In the genomic region with DNA sequence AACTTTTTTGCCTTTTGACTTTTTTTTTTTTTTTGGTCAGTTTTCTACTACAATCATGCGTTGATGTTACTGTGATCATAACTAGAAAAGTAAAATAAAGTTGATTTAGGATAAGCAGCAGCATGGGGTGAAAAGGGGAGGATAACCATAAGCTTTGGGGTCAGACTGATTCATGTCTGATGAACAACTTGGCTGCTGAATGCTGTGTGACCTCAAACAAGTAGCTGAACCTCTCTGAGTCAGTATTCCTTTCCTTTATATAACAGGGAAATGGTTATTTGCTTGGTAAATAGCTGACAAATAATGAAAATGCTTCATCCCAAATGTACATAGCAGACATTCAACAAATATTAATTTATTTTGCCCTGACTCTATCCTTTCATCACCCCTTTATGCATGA, we compare ENCODE assay signal across 20 cellular contexts.
DNase-seq lines count a peak whose midpoint lies in the region; ATAC-seq, FAIRE-seq and TF ChIP-seq lines count a peak whose summit lies in the region.
"Had no signal": no experiment of that assay in that cellular context is flagged by ENCODE, and none has a peak within 500 bp of the region (broad histone marks: within the 10 kb centered on the region; RNA-seq: fewer than 3 reads in every experiment).

No MANE protein-coding gene starts in this region.

- H3K4me3 ChIP-seq in A549 = no peak overlapping the region
- no peak overlapping the region for H3K4me3 ChIP-seq in PC-3 (ENCODE audit: low read length)
- H3K4me3 ChIP-seq in K562 = no peak overlapping the region
- H3K4me3 ChIP-seq: BLaER1 treated with 17β-estradiol and CSF1 and Interleukin-3, amounts not matched to agents 10 nM and 100 nM had no signal

- H2AFZ ChIP-seq in PC-3 (ENCODE audit: low read length) = no peak overlapping the region
- H2AFZ ChIP-seq in K562 (ENCODE audit: low read depth, low read length) = no peak overlapping the region

- H3K27ac ChIP-seq in A549 (no peak overlapping the region), PC-3 (ENCODE audit: low read length) (no peak overlapping the region), K562 (ENCODE audit: extremely low read depth, low read depth, low read length) (no peak overlapping the region)
- H3K27ac ChIP-seq: 22Rv1; BLaER1 treated with 17β-estradiol and CSF1 and Interleukin-3, amounts not matched to agents 10 nM and 100 nM; C4-2B had no signal

- CTCF ChIA-PET in A549 (lab: Yijun Ruan, JAX) (no interaction called here), PC-3 (lab: Charles Lee) (no interaction called here), K562 (lab: Yijun Ruan, JAX; ENCODE audit: low intra/inter-chr PET ratio) (no interaction called here), HEK293T (lab: Yijun Ruan, JAX) (no interaction called here)

- H3K4me2 ChIP-seq in A549 (no peak overlapping the region), PC-3 (ENCODE audit: low read length) (no peak overlapping the region), K562 (ENCODE audit: insufficient read depth, low read length) (no peak overlapping the region)
- H3K4me2 ChIP-seq: BLaER1 treated with 17β-estradiol and CSF1 and Interleukin-3, amounts not matched to agents 10 nM and 100 nM had no signal

- in situ Hi-C loops in K562 (cut with MboI) = no loop called here

- no peak for TF ChIP-seq EP300 in A549 (IDR thresholded peaks at IDR 0.05)
- TF ChIP-seq EP300 in K562 (IDR thresholded peaks at IDR 0.05; ENCODE audit: low read length) = no peak

- no peaks in the 10 kb centered on the region for H3K36me3 ChIP-seq in PC-3 (ENCODE audit: low read depth, low read length)
- no peaks in the 10 kb centered on the region for H3K36me3 ChIP-seq in K562 (ENCODE audit: control insufficient read depth, insufficient read depth, low read length)
- H3K36me3 ChIP-seq: BLaER1 treated with 17β-estradiol and CSF1 and Interleukin-3, amounts not matched to agents 10 nM and 100 nM had no signal

- ATAC-seq in A549 = no peak
- ATAC-seq in PC-3 = no peak
- no peak for ATAC-seq in K562
- ATAC-seq in HG03135 (IDR thresholded peaks at IDR 0.05; ENCODE audit: unreplicated experiment) = no peak
- ATAC-seq: CD8-positive, alpha-beta T cell had no signal

- TF ChIP-seq CTCF in A549 (IDR thresholded peaks at IDR 0.05) (no peak), PC-3 (conservative IDR thresholded peaks at IDR 0.05; ENCODE audit: low read depth, low read length) (no peak), K562 (IDR thresholded peaks at IDR 0.05 in 2 of 3, conservative IDR thresholded peaks at IDR 0.05 in 1 of 3; ENCODE audit: insufficient read depth in 2 of 3, low read depth in 1 of 3, low read length in 3 of 3) (no peak)

- POLR2A ChIA-PET in A549 (lab: Yijun Ruan, JAX) = no interaction called here
- POLR2A ChIA-PET in PC-3 (lab: Charles Lee; ENCODE audit: unreplicated experiment) = no interaction called here
- POLR2A ChIA-PET in K562 (lab: Yijun Ruan, JAX) = no interaction called here
- POLR2A ChIA-PET in HEK293T (lab: Yijun Ruan, JAX) = no interaction called here

- no peaks in the 10 kb centered on the region for H3K9me1 ChIP-seq in K562 (ENCODE audit: control insufficient read depth, insufficient read depth, low read length)

- intact Hi-C loops in PC-3 (cut with micrococcal nuclease) = loop anchor here (5.0 kb wide), 2 partner anchors 37 to 202 kb away; no protein-coding TSS in a partner anchor
- intact Hi-C loops in K562 (cut with micrococcal nuclease) = no loop called here

- DNase-seq in A549 (ENCODE audit: low read depth in 1 of 2, low spot score in 1 of 2) (no peak), PC-3 (peak; percentile 10), K562 (ENCODE audit: extremely low read depth in 1 of 4, low spot score in 3 of 4) (no peak), HEK293T (ENCODE audit: extremely low spot score) (no peak)
- DNase-seq in stimulated activated CD8-positive, alpha-beta memory T cell treated with anti-CD3 and anti-CD28 coated beads, Interleukin-4, amount 100 ng/mL, for 48 hours = no peak
- DNase-seq: AML-193; Caco-2; Calu3; CD4-positive, alpha-beta T cell; CD8-positive, alpha-beta T cell; DMS79 treated with DMSO at 0.1 percent for 48 hours; GF-D8 had no signal

- no peaks in the 10 kb centered on the region for H3K9me3 ChIP-seq in A549
- no peaks in the 10 kb centered on the region for H3K9me3 ChIP-seq in PC-3 (ENCODE audit: low read length)
- H3K9me3 ChIP-seq in K562 (replicated peaks; ENCODE audit: control insufficient read depth, insufficient read depth, low read depth, low read length) = no peaks in the 10 kb centered on the region
- H3K9me3 ChIP-seq: BLaER1 treated with 17β-estradiol and CSF1 and Interleukin-3, amounts not matched to agents 10 nM and 100 nM; Caco-2 had no signal

- H4K20me1 ChIP-seq in PC-3 (ENCODE audit: low read length) = no peaks in the 10 kb centered on the region
- no peaks in the 10 kb centered on the region for H4K20me1 ChIP-seq in K562 (replicated peaks; ENCODE audit: control insufficient read depth, insufficient read depth, low read length)
- H4K20me1 ChIP-seq: BLaER1 treated with 17β-estradiol and CSF1 and Interleukin-3, amounts not matched to agents 10 nM and 100 nM had no signal

- H3F3A ChIP-seq in PC-3 (ENCODE audit: low read length, unreplicated experiment) = no peaks in the 10 kb centered on the region

- H3K27me3 ChIP-seq in PC-3 (ENCODE audit: low read length) (peaks cover 98% of the 10 kb centered on the region), K562 (ENCODE audit: control insufficient read depth in 2 of 2, insufficient read depth in 2 of 2, low read length in 2 of 2) (peaks cover 0 to 6% of the 10 kb centered on the region in 2 experiments; a peak in 1 of 5 replicates)
- H3K27me3 ChIP-seq: BLaER1 treated with 17β-estradiol and CSF1 and Interleukin-3, amounts not matched to agents 10 nM and 100 nM had no signal

- TF ChIP-seq RAD21 in A549 (conservative IDR thresholded peaks at IDR 0.05 in 1 of 2, IDR thresholded peaks at IDR 0.05 in 1 of 2) (no peak), K562 (CRISPR knock-in tag; conservative IDR thresholded peaks at IDR 0.05 in 1 of 2, IDR thresholded peaks at IDR 0.05 in 1 of 2) (no peak)

- BruUV-seq in PC-3 (replicated peaks; lab: Mats Ljungman, UMichigan) = no TSS peak
- BruUV-seq in K562 (replicated peaks; lab: Mats Ljungman, UMichigan) = no TSS peak

- no peaks in the 10 kb centered on the region for H3K4me1 ChIP-seq in A549
- H3K4me1 ChIP-seq in PC-3 (ENCODE audit: insufficient read depth, low read length) = no peaks in the 10 kb centered on the region
- no peaks in the 10 kb centered on the region for H3K4me1 ChIP-seq in K562 (replicated peaks in 1 of 2; ENCODE audit: control insufficient read depth in 2 of 2, insufficient read depth in 2 of 2, low read length in 2 of 2)
- H3K4me1 ChIP-seq: BLaER1 treated with 17β-estradiol and CSF1 and Interleukin-3, amounts not matched to agents 10 nM and 100 nM; Caco-2 had no signal

- no peaks in the 10 kb centered on the region for H3K9me2 ChIP-seq in PC-3 (replicated peaks; ENCODE audit: low read length)

- 5% methylated on average over 1 of the region's 1 CpG for WGBS in A549 (ENCODE audit: missing lambda C conversion rate)
- 0% methylated on average over 1 of the region's 1 CpG for WGBS in K562 (ENCODE audit: insufficient coverage, low coverage, missing lambda C conversion rate)

- H3K79me2 ChIP-seq in PC-3 (ENCODE audit: low read length) (no peaks in the 10 kb centered on the region), K562 (ENCODE audit: control insufficient read depth, insufficient read depth, low read length) (no peaks in the 10 kb centered on the region)

- H3K9ac ChIP-seq in PC-3 (ENCODE audit: low read length) (no peak overlapping the region), K562 (ENCODE audit: insufficient read depth in 1 of 2, low read depth in 2 of 2, low read length in 2 of 2) (no peak overlapping the region)
- H3K9ac ChIP-seq: BLaER1 treated with 17β-estradiol and CSF1 and Interleukin-3, amounts not matched to agents 10 nM and 100 nM had no signal

- TF ChIP-seq POLR2A in A549 (IDR thresholded peaks at IDR 0.05; ENCODE audit: low read length) (no peak), K562 (conservative IDR thresholded peaks at IDR 0.05) (no peak)

- FAIRE-seq in A549 (lab: Jason Lieb, UNC) (peak; percentile 54), K562 (lab: Jason Lieb, UNC) (no peak)
- FAIRE-seq: D721Med, G401.6, GM12891, GM19239 had no signal

TF ChIP-seq in A549, 52 proteins besides CTCF, POLR2A, EP300 and RAD21 (continues in another document):
- no peak for TF ChIP-seq FOXS1 (CRISPR knock-in tag; IDR thresholded peaks at IDR 0.05)
- no peak for TF ChIP-seq EHF (CRISPR knock-in tag; IDR thresholded peaks at IDR 0.05)

TF ChIP-seq in K562, 482 proteins besides CTCF, POLR2A, EP300 and RAD21:
- TF ChIP-seq SUPT5H (IDR thresholded peaks at IDR 0.05) (no peak), KLF6 (CRISPR knock-in tag; IDR thresholded peaks at IDR 0.05; ENCODE audit: borderline replicate concordance) (no peak), ZBED1 (IDR thresholded peaks at IDR 0.05) (no peak), EHMT2 (IDR thresholded peaks at IDR 0.05) (no peak), ZKSCAN1 (IDR thresholded peaks at IDR 0.05; ENCODE audit: low read depth, low read length) (no peak), RBM25 (IDR thresholded peaks at IDR 0.05; ENCODE audit: low read depth, low read length, severe bottlenecking) (peak; percentile 79), ATF7 (IDR thresholded peaks at IDR 0.05) (no peak), CHD2 (IDR thresholded peaks at IDR 0.05; ENCODE audit: low read depth, low read length) (no peak)

TF ChIP-seq in HEK293T, 16 proteins besides CTCF, POLR2A, EP300 and RAD21:
- no peak for TF ChIP-seq ZNF384 (IDR thresholded peaks at IDR 0.05)
- no peak for TF ChIP-seq L3MBTL2 (conservative IDR thresholded peaks at IDR 0.05)
- TF ChIP-seq NFRKB (IDR thresholded peaks at IDR 0.05) = no peak
- no peak for TF ChIP-seq CTBP1 (IDR thresholded peaks at IDR 0.05; ENCODE audit: borderline replicate concordance)
- no peak for TF ChIP-seq FOXA1 (IDR thresholded peaks at IDR 0.05)
- TF ChIP-seq SUZ12 (IDR thresholded peaks at IDR 0.05) = no peak
- TF ChIP-seq FOXM1 (IDR thresholded peaks at IDR 0.05; ENCODE audit: borderline replicate concordance) = no peak
- TF ChIP-seq LEF1 (IDR thresholded peaks at IDR 0.05; ENCODE audit: borderline replicate concordance) = no peak
- no peak for TF ChIP-seq FOXK2 (IDR thresholded peaks at IDR 0.05)
- no peak for TF ChIP-seq BHLHE40 (IDR thresholded peaks at IDR 0.05; ENCODE audit: borderline replicate concordance)
- no peak for TF ChIP-seq TARDBP (IDR thresholded peaks at IDR 0.05)
- no peak for TF ChIP-seq SP1 (IDR thresholded peaks at IDR 0.05)
- TF ChIP-seq, protein P1, sequence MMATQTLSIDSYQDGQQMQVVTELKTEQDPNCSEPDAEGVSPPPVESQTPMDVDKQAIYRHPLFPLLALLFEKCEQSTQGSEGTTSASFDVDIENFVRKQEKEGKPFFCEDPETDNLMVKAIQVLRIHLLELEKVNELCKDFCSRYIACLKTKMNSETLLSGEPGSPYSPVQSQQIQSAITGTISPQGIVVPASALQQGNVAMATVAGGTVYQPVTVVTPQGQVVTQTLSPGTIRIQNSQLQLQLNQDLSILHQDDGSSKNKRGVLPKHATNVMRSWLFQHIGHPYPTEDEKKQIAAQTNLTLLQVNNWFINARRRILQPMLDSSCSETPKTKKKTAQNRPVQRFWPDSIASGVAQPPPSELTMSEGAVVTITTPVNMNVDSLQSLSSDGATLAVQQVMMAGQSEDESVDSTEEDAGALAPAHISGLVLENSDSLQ (IDR thresholded peaks at IDR 0.05) = no peak
- TF ChIP-seq ARNT (IDR thresholded peaks at IDR 0.05) = no peak
